11 cellular contexts compared by ENCODE assay signal in the genomic region with DNA sequence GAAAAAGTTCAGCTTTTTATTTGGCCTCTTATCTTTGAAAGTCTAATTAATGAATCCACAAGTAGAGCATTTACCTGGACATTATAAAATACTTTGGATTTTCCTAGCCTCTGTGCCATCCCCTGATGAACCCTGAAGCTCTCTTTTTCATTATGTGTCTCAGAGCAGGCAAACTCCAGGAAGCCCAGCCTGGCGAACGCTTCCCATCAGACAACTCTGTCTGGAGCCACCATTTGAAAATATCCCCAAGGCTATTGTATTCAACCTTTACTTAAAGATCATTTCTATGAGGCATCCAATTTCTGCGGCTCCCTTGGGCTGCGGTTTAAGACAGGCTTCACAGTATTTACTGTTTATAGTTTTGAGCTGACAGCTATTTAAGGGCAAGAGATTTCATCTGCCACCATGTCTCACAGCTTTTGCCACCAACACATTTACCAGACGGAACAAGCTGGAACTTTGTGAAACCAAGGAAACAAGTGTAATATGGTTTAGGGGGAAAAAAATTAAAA.
A peak's percentile ranks its signal among the peaks of the same experiment; 100 is the strongest.
DNase-seq lines count a peak whose midpoint lies in the region; ATAC-seq and TF ChIP-seq lines count a peak whose summit lies in the region.
"Had no signal": no experiment of that assay in that cellular context is flagged by ENCODE, and none has a peak within 500 bp of the region (broad histone marks: within the 10 kb centered on the region; RNA-seq: fewer than 3 reads in every experiment).

No MANE protein-coding gene starts in this region.

- no peaks in the 10 kb centered on the region for H3K36me3 ChIP-seq in right atrium auricular region
- no peaks in the 10 kb centered on the region for H3K36me3 ChIP-seq in heart right ventricle
- H3K36me3 ChIP-seq in esophagus squamous epithelium = no peaks in the 10 kb centered on the region
- no peaks in the 10 kb centered on the region for H3K36me3 ChIP-seq in neural progenitor cell
- no peaks in the 10 kb centered on the region for H3K36me3 ChIP-seq in vagina
- H3K36me3 ChIP-seq: MG63 had no signal

- no peaks in the 10 kb centered on the region for H3K27me3 ChIP-seq in right atrium auricular region
- H3K27me3 ChIP-seq in heart right ventricle = peaks cover 0 to 32% (median 9%) of the 10 kb centered on the region in 7 donors
- H3K27me3 ChIP-seq in esophagus squamous epithelium = no peaks in the 10 kb centered on the region
- H3K27me3 ChIP-seq in neural progenitor cell = peaks cover 7% of the 10 kb centered on the region
- no peaks in the 10 kb centered on the region for H3K27me3 ChIP-seq in vagina
- H3K27me3 ChIP-seq: MG63 had no signal

- H3K4me3 ChIP-seq in right atrium auricular region = no peak overlapping the region
- peak overlapping the region in 3 of 10 donors; percentile 46 to 51 (median 49) for H3K4me3 ChIP-seq in heart right ventricle
- H3K4me3 ChIP-seq in esophagus squamous epithelium = peak overlapping the region in 2 of 4 donors; percentile 48 to 67
- peak overlapping the region; percentile 60 for H3K4me3 ChIP-seq in neural progenitor cell
- H3K4me3 ChIP-seq in vagina = peak overlapping the region in 1 of 2 donors; percentile 41
- H3K4me3 ChIP-seq in lower leg skin (ENCODE audit: low read depth, poor library complexity, severe bottlenecking) = no peak overlapping the region

- peaks cover 11% of the 10 kb centered on the region for H3K27me3 Mint-ChIP-seq in neural progenitor cell (ENCODE audit: insufficient read depth, low read depth)

- H3K4me1 ChIP-seq in right atrium auricular region (peaks cover 0 to 14% of the 10 kb centered on the region in 2 donors), heart right ventricle (peaks cover 0 to 16% (median 10%) of the 10 kb centered on the region in 9 donors), esophagus squamous epithelium (peaks cover 3 to 30% (median 17%) of the 10 kb centered on the region in 3 donors), neural progenitor cell (peaks cover 9% of the 10 kb centered on the region), vagina (peaks cover 16% of the 10 kb centered on the region)

- peak overlapping the region; percentile 75 for H3K4me2 ChIP-seq in neural progenitor cell

- intact Hi-C loops in heart right ventricle (cut with DNase I) (no loop called here), esophagus squamous epithelium (cut with DNase I) (no loop called here), vagina (cut with DNase I) (no loop called here), lower leg skin (cut with DNase I; ENCODE audit: low total_unique reads) (no loop called here)

- ATAC-seq in heart right ventricle = no peak
- ATAC-seq in HG03469 (IDR thresholded peaks at IDR 0.05; ENCODE audit: unreplicated experiment) = no peak

- WGBS in heart right ventricle, 2 donors = 80 to 88% methylated on average over 5 of the region's 5 CpGs
- 25 to 30% methylated on average over 5 of the region's 5 CpGs for whole genome bisulfite sequencing in esophagus squamous epithelium, 2 donors
- WGBS in lower leg skin, 2 donors = 40 to 41% methylated on average over 5 of the region's 5 CpGs

- peaks cover 16% of the 10 kb centered on the region for H3K4me1 Mint-ChIP-seq in neural progenitor cell

- TF ChIP-seq POLR2A in esophagus squamous epithelium (IDR thresholded peaks at IDR 0.05) (no peak), vagina (IDR thresholded peaks at IDR 0.05) (no peak), lower leg skin (IDR thresholded peaks at IDR 0.05) (no peak)

- no peak overlapping the region for H3K9ac ChIP-seq in neural progenitor cell

- H2AFZ ChIP-seq in neural progenitor cell (replicated peaks) = peak overlapping the region; percentile 98

- no peaks in the 10 kb centered on the region for H3K9me3 ChIP-seq in right atrium auricular region
- H3K9me3 ChIP-seq in heart right ventricle = no peaks in the 10 kb centered on the region
- H3K9me3 ChIP-seq in esophagus squamous epithelium = no peaks in the 10 kb centered on the region
- H3K9me3 ChIP-seq in neural progenitor cell (ENCODE audit: low read depth) = no peaks in the 10 kb centered on the region
- H3K9me3 ChIP-seq in vagina = no peaks in the 10 kb centered on the region
- H3K9me3 ChIP-seq: MG63 had no signal

- peak overlapping the region; percentile 6 to 24 for H3K27ac ChIP-seq in right atrium auricular region
- H3K27ac ChIP-seq in heart right ventricle = peak overlapping the region in 5 of 10 donors; percentile 19 to 63 (median 61)
- peak overlapping the region in 3 of 4 donors; percentile 65 to 81 (median 75) for H3K27ac ChIP-seq in esophagus squamous epithelium
- no peak overlapping the region for H3K27ac ChIP-seq in neural progenitor cell
- H3K27ac ChIP-seq in vagina = peak overlapping the region; percentile 56

- no peaks in the 10 kb centered on the region for H4K20me1 ChIP-seq in neural progenitor cell (ENCODE audit: low read depth)

- no peaks in the 10 kb centered on the region for H3F3A ChIP-seq in neural progenitor cell (ENCODE audit: low read depth)

- DNase-seq in right atrium auricular region (ENCODE audit: low spot score) (no peak), heart right ventricle (no peak), esophagus squamous epithelium (lab: John Stamatoyannopoulos, UW) (no peak), neural progenitor cell (ENCODE audit: low spot score) (no peak), vagina (ENCODE audit: extremely low spot score in 2 of 2) (no peak), NCI-H345 (lab: John Stamatoyannopoulos, UW) (no peak), lower leg skin (ENCODE audit: low spot score in 2 of 2) (no peak)
- DNase-seq: activated T-cell treated with anti-CD3 and anti-CD28 coated beads for 4 hours, NCI-H524 treated with DMSO at 0.1 percent for 48 hours had no signal

- TF ChIP-seq CTCF in right atrium auricular region (IDR thresholded peaks at IDR 0.05) (no peak), heart right ventricle (IDR thresholded peaks at IDR 0.05) (no peak), esophagus squamous epithelium (IDR thresholded peaks at IDR 0.05) (no peak), neural progenitor cell (IDR thresholded peaks at IDR 0.05) (no peak), vagina (IDR thresholded peaks at IDR 0.05) (no peak), lower leg skin (IDR thresholded peaks at IDR 0.05) (no peak)

- H3K79me2 ChIP-seq in neural progenitor cell (ENCODE audit: low read depth) = no peaks in the 10 kb centered on the region

- peak overlapping the region; percentile 85 for H3K4me3 Mint-ChIP-seq in neural progenitor cell

- no peaks in the 10 kb centered on the region for H3K36me3 Mint-ChIP-seq in neural progenitor cell

- no peaks in the 10 kb centered on the region for H3K9me3 Mint-ChIP-seq in neural progenitor cell

- H3K27ac Mint-ChIP-seq in neural progenitor cell = no peak overlapping the region
